Comparison of ENCODE assay signal across 8 cellular contexts in genomic region chr16:740764-741505, GRCh38.
DNase-seq lines count a peak whose midpoint lies in the region; ATAC-seq lines count a peak whose summit lies in the region.

CIAO3 (minus strand) TSS chr16:740997; CDS start chr16:740985, 12 bp downstream.

- ATAC-seq in GM18909 (IDR thresholded peaks at IDR 0.05; ENCODE audit: poor library complexity, unreplicated experiment) (peak; percentile 77), HG03175 (IDR thresholded peaks at IDR 0.05; ENCODE audit: unreplicated experiment) (peak; percentile 68)

- DNase-seq in AG08396 (ENCODE audit: low spot score): peak; percentile 99
- DNase-seq in NCI-H510A treated with DMSO at 0.1 percent for 48 hours (lab: John Stamatoyannopoulos, UW): peak; percentile 45
- DNase-seq in activated CD4-positive, alpha-beta T cell treated with anti-CD3 and anti-CD28 coated beads for 4 hours: peak; percentile 88 to 92
- DNase-seq in left kidney (ENCODE audit: low read depth, low spot score): peak; percentile 96
- DNase-seq in stimulated activated CD4-positive, alpha-beta T cell treated with anti-CD3 and anti-CD28 coated beads, Interleukin-2, amount 100 ng/mL, for 24 hours: peak; percentile 92 to 94

- H3K27ac ChIP-seq in cingulate gyrus (ENCODE audit: low read depth, low read length): peak within 1 kb of the TSS; percentile 58

Comparison
In these comparisons a context has a peak if more than half of its experiments do, and no peak if none do; other contexts are left out.
1. Peak in every context shown above with its lines: DNase-seq, ATAC-seq and H3K27ac ChIP-seq.
2. DNase-seq: peak in every context shown above with its lines; median percentile 99 in AG08396; 96 in left kidney; 93 in stimulated activated CD4-positive, alpha-beta T cell treated with anti-CD3 and anti-CD28 coated beads, Interleukin-2, amount 100 ng/mL, for 24 hours; 90 in activated CD4-positive, alpha-beta T cell treated with anti-CD3 and anti-CD28 coated beads for 4 hours; 45 in NCI-H510A treated with DMSO at 0.1 percent for 48 hours.